Comparison of ENCODE assay signal across 8 cellular contexts in the genomic region with DNA sequence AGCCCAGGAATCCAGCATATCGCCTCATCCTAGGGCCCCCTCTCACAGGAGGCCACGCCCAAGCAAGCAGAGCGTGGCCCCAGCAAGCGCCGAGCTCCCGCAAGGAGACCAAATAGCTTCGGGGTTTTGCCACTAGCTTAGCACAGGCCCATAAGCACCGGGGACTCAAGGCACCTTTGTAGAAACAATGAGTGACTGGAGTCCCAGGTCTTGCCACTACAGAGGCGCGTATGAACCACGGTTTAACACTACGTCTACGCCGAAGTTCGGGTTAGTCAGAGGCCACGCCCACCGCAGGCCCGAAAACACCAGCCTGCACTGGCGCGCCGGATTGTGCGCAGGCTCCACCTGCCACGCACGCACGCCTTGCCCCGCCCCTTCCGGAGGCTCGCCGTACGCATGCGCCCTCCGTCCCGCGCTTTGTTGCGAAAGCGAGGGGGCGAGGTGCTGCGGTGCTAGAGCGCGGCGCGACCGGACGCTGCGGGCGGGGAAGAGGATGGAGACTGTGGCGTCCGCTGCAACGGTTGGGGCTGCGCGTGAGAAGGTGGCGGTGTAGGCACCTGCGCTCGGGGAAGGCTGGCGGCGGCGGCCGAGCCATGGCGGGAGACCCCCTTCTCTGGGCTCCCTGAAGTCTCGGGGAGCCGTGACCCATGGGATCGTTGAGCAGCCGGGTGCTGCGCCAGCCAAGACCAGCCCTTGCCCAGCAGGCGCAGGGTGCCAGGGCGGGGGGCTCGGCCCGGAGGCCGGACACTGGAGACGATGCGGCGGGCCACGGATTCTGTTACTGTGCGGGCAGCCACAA. TPM values are rescaled to one million over a fixed set of nuclear protein-coding genes. Genes with fewer than 3 reads are reported as not detected.
A peak's percentile ranks its signal among the peaks of the same experiment; 100 is the strongest.
DNase-seq lines count a peak whose midpoint lies in the region; ATAC-seq and TF ChIP-seq lines count a peak whose summit lies in the region.

TSS of gene GMCL1 (plus strand) at position 418 of the 802 bp plus-strand sequence. CDS start at position 651, 233 bp downstream.

- TF ChIP-seq EP300 in SK-N-SH (IDR thresholded peaks at IDR 0.05; ENCODE audit: borderline replicate concordance in 1 of 2, low read depth in 1 of 2, low read length in 1 of 2) (no peak), suprapubic skin (IDR thresholded peaks at IDR 0.05) (no peak)

- peak within 1 kb of the TSS; percentile 82 to 95 for H3K4me3 ChIP-seq in SK-N-SH (ENCODE audit: low read depth in 2 of 2, low read length in 1 of 2)
- peak within 1 kb of the TSS; percentile 99 for H3K4me3 ChIP-seq in suprapubic skin

- H3K9me2 ChIP-seq in SK-N-SH = no peaks in the 10 kb centered on the region

- H3F3A ChIP-seq in SK-N-SH (replicated peaks; ENCODE audit: insufficient read depth) = peaks cover 14% of the 10 kb centered on the region

- H3K27me3 ChIP-seq in SK-N-SH (ENCODE audit: insufficient read depth) = no peaks in the 10 kb centered on the region
- H3K27me3 ChIP-seq in suprapubic skin = no peaks in the 10 kb centered on the region

- TF ChIP-seq RAD21 in SK-N-SH (IDR thresholded peaks at IDR 0.05; ENCODE audit: low read length) = no peak

- ATAC-seq in HG02610 (IDR thresholded peaks at IDR 0.05; ENCODE audit: unreplicated experiment) = peak; percentile 90

- CTCF ChIA-PET in GM10248 (lab: Yijun Ruan, JAX) = interaction anchor here (1.1 to 5.3 kb wide), 3 partner anchors 12 to 104 kb away, joined by 3 to 61 read pairs (median 36); no protein-coding TSS in a partner anchor
- CTCF ChIA-PET in SK-N-SH (lab: Yijun Ruan, JAX) = interaction anchor here (2.0 to 5.0 kb wide), 3 partner anchors 12 to 105 kb away, joined by 10 to 38 read pairs (median 34); no protein-coding TSS in a partner anchor

- TF ChIP-seq CTCF in GM10248 (IDR thresholded peaks at IDR 0.05; ENCODE audit: control extremely low read depth, extremely low read depth, low read depth, missing control alignments) (no peak), SK-N-SH (IDR thresholded peaks at IDR 0.05) (no peak), suprapubic skin (IDR thresholded peaks at IDR 0.05) (no peak)

- peaks cover 42% of the 10 kb centered on the region for H3K79me2 ChIP-seq in SK-N-SH (ENCODE audit: insufficient read depth)

- H3K9ac ChIP-seq in SK-N-SH = peak within 1 kb of the TSS; percentile 72

- H2AFZ ChIP-seq in SK-N-SH (ENCODE audit: low read depth) = peak within 1 kb of the TSS; percentile 88

- peaks cover 7 to 8% of the 10 kb centered on the region in 2 experiments for H3K36me3 ChIP-seq in SK-N-SH (replicated peaks in 1 of 2; ENCODE audit: control insufficient read depth in 1 of 2, insufficient read depth in 2 of 2, low read length in 1 of 2)
- H3K36me3 ChIP-seq in suprapubic skin = no peaks in the 10 kb centered on the region

- H3K4me1 ChIP-seq in SK-N-SH (ENCODE audit: control insufficient read depth in 1 of 2, insufficient read depth in 2 of 2, low read depth in 1 of 2, low read length in 1 of 2) = peaks cover 10 to 11% of the 10 kb centered on the region in 2 experiments
- H3K4me1 ChIP-seq in suprapubic skin = peaks cover 37% of the 10 kb centered on the region

- H3K4me2 ChIP-seq in SK-N-SH = peak within 1 kb of the TSS; percentile 83

- DNase-seq in GM10248 (ENCODE audit: extremely low spot score) (peak; percentile 95), NCI-H1092 (lab: John Stamatoyannopoulos, UW) (peak; percentile 85), SK-N-SH (peak; percentile 94), glomerular endothelial cell (ENCODE audit: extremely low read depth, low read depth, low spot score) (peak; percentile 60), occipital lobe (lab: John Stamatoyannopoulos, UW) (peak; percentile 94), suprapubic skin (ENCODE audit: low spot score in 2 of 2) (peak; percentile 98)
- peak; percentile 98 for DNase-seq in activated naive CD4-positive, alpha-beta T cell treated with anti-CD3 and anti-CD28 coated beads, Interleukin-2, amount 50 U/mL, for 16 hours

- POLR2A ChIA-PET in GM10248 (lab: Yijun Ruan, JAX) (no interaction called here), SK-N-SH (lab: Yijun Ruan, JAX) (interaction anchor here (0.7 kb wide), 1 partner anchor 65 kb away, joined by 4 read pairs; the partner anchor contains the start of gene SNRNP27)

- H3K9me3 ChIP-seq in SK-N-SH = no peaks in the 10 kb centered on the region
- H3K9me3 ChIP-seq in suprapubic skin = no peaks in the 10 kb centered on the region

- H4K20me1 ChIP-seq in SK-N-SH (ENCODE audit: insufficient read depth) = no peaks in the 10 kb centered on the region

- under 1% methylated on average over 37 of the region's 74 CpGs for WGBS in SK-N-SH (ENCODE audit: low lambda C conversion rate)
- WGBS in suprapubic skin = under 1% methylated on average over 45 of the region's 74 CpGs

- peak in 1 of 2 donors; percentile 80 for TF ChIP-seq POLR2A in suprapubic skin (IDR thresholded peaks at IDR 0.05)

- H3K27ac ChIP-seq in SK-N-SH (ENCODE audit: low read depth in 2 of 2, low read length in 1 of 2) (peak within 1 kb of the TSS; percentile 87 to 95), suprapubic skin (peak within 1 kb of the TSS; percentile 97)

TF ChIP-seq in SK-N-SH, 30 proteins besides CTCF, POLR2A, EP300 and RAD21:
- TF ChIP-seq NRF1 (IDR thresholded peaks at IDR 0.05; ENCODE audit: low read depth, low read length) (peak; percentile 97), MXI1 (IDR thresholded peaks at IDR 0.05; ENCODE audit: low read depth, low read length) (peak; percentile 89), EZH2phosphoT487 (IDR thresholded peaks at IDR 0.05; ENCODE audit: borderline replicate concordance, low read depth) (no peak), TAF1 (IDR thresholded peaks at IDR 0.05; ENCODE audit: borderline replicate concordance, low read depth, low read length) (peak; percentile 80), POLR2AphosphoS5 (IDR thresholded peaks at IDR 0.05; ENCODE audit: low read depth, low read length) (peak; percentile 94), FOXJ3 (CRISPR knock-in tag; IDR thresholded peaks at IDR 0.05) (no peak), GABPA (IDR thresholded peaks at IDR 0.05; ENCODE audit: low read depth) (peak; percentile 76), MAX (IDR thresholded peaks at IDR 0.05; ENCODE audit: low read depth) (peak; percentile 79), TEAD4 (IDR thresholded peaks at IDR 0.05; ENCODE audit: borderline replicate concordance, insufficient read depth) (no peak), RCOR1 (IDR thresholded peaks at IDR 0.05; ENCODE audit: low read length) (0 out of 2 replicates have a peak, but pooled peaks have one; percentile 10), CHD2 (IDR thresholded peaks at IDR 0.05; ENCODE audit: low read length, partially characterized antibody) (no peak)

RNA-seq across cellular contexts. Expression of gene GMCL1, which starts in this region (rescaled TPM):
- polyA plus RNA-seq in SK-N-SH (2012; rRNA removed) = 5.3 and 6.2 TPM in 2 replicates
- 6.4 and 7.6 TPM in 2 replicates for polyA plus RNA-seq in SK-N-SH (2012; cell fraction: cytosol; rRNA removed)
- 6.2 and 8.9 TPM in 2 replicates for polyA plus RNA-seq in SK-N-SH (2012; cell fraction: nucleus; rRNA removed)
- total RNA-seq in glomerular endothelial cell (6.2 and 9.4 TPM in 2 replicates), occipital lobe (18.7 TPM), suprapubic skin (10 to 100 TPM in 3 of 4 donors, 1 to 10 TPM in 1; 9.3 to 15.0 (median 14.4) TPM)

Comparison
In these comparisons a context has a peak if more than half of its experiments do, and no peak if none do; other contexts are left out.
1. Peak in every context shown above with its lines: DNase-seq, ATAC-seq, H3K4me3 ChIP-seq and H3K27ac ChIP-seq.